In the genomic region with DNA sequence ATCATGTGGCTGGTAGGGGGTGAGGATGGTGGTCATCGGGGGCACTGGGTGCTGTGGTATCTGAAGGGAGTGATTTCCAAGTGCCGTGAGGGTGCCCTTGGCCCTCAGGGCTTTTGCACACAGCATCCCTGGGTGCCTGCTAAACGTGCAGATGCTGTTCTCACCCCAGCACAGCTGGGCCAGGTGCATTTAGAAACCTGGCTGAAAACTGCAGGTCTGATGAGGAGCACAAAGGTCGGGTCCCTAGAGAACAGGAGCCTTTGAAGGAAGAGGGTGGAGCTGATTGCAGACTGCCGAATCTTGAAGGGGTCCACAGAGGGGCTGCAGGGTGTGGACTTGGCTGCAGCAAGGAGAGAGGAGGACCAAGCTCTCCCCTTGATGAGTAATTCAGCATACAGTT, we compare ENCODE assay signal across 13 cellular contexts. TPM values are rescaled to one million over a fixed set of nuclear protein-coding genes. Genes with fewer than 3 reads are reported as not detected.
A peak's percentile ranks its signal among the peaks of the same experiment; 100 is the strongest.
DNase-seq lines count a peak whose midpoint lies in the region; ATAC-seq and TF ChIP-seq lines count a peak whose summit lies in the region.
"Had no signal": no experiment of that assay in that cellular context is flagged by ENCODE, and none has a peak within 500 bp of the region (broad histone marks: within the 10 kb centered on the region; RNA-seq: fewer than 3 reads in every experiment).

No MANE protein-coding gene starts in this region.

- no peak for ATAC-seq in naive thymus-derived CD8-positive, alpha-beta T cell
- no peak for ATAC-seq in HG03342 (IDR thresholded peaks at IDR 0.05; ENCODE audit: unreplicated experiment)

- in situ Hi-C loops in GM13976 (cut with MboI; ENCODE audit: low sequenced_read_pairs, unreplicated experiment) = no loop called here

- H3K27me3 ChIP-seq in left ventricle myocardium inferior (ENCODE audit: low read depth) = no peaks in the 10 kb centered on the region

- H3K4me1 ChIP-seq in left ventricle myocardium inferior (peaks cover 100% of the 10 kb centered on the region), urinary bladder (ENCODE audit: insufficient read depth) (no peaks in the 10 kb centered on the region)

- no peaks in the 10 kb centered on the region for H3K9me3 ChIP-seq in left ventricle myocardium inferior (replicated peaks)
- H3K9me3 ChIP-seq: spleen had no signal

- peak overlapping the region in 8 of 10 donors; percentile 30 to 70 (median 40) for H3K4me3 Mint-ChIP-seq in naive thymus-derived CD8-positive, alpha-beta T cell
- H3K4me3 Mint-ChIP-seq in activated T-helper 1 cell treated with anti-CD3 and anti-CD28 coated beads, Interleukin-12 subunit alpha, Interleukin-12 subunit beta, Interleukin-2, Interleukin-4 antibody, amounts not matched to agents 30 ng/mL and 10 ng/mL and 1 ng/mL, durations not matched to agents 14 hours and 24 hours and 36 hours = no peak overlapping the region

- DNase-seq in left ventricle myocardium inferior (no peak), cardiac septum (ENCODE audit: low spot score) (no peak), GM13976 (ENCODE audit: low spot score) (no peak)
- DNase-seq in naive thymus-derived CD8-positive, alpha-beta T cell = no peak
- no peak for DNase-seq in activated T-helper 1 cell treated with anti-CD3 and anti-CD28 coated beads, Interleukin-12 subunit alpha, Interleukin-12 subunit beta, Interleukin-2, Interleukin-4 antibody, amounts not matched to agents 30 ng/mL and 10 ng/mL and 1 ng/mL, durations not matched to agents 14 hours and 24 hours and 36 hours (ENCODE audit: low spot score)
- DNase-seq: activated gamma-delta T cell treated with Interleukin-2 at 50 U/mL for 16 hours, DMS79 treated with DMSO at 0.1 percent for 48 hours, SIG-M5, T-helper 9 cell had no signal

- H3K4me3 ChIP-seq in left ventricle myocardium inferior (no peak overlapping the region), urinary bladder (ENCODE audit: low read depth, low read length) (no peak overlapping the region)
- H3K4me3 ChIP-seq: spleen had no signal

- POLR2A ChIA-PET in naive thymus-derived CD8-positive, alpha-beta T cell (lab: Charles Lee) = no interaction called here

- peak overlapping the region; percentile 74 for H3K27ac ChIP-seq in left ventricle myocardium inferior (replicated peaks)
- peak overlapping the region; percentile 17 for H3K27ac ChIP-seq in angular gyrus (ENCODE audit: low read depth, low read length)
- peak overlapping the region; percentile 3 for H3K27ac ChIP-seq in urinary bladder (ENCODE audit: low read depth)

- no peaks in the 10 kb centered on the region for H3K27me3 Mint-ChIP-seq in naive thymus-derived CD8-positive, alpha-beta T cell
- H3K27me3 Mint-ChIP-seq in activated T-helper 1 cell treated with anti-CD3 and anti-CD28 coated beads, Interleukin-12 subunit alpha, Interleukin-12 subunit beta, Interleukin-2, Interleukin-4 antibody, amounts not matched to agents 30 ng/mL and 10 ng/mL and 1 ng/mL, durations not matched to agents 14 hours and 24 hours and 36 hours (ENCODE audit: insufficient read depth) = no peaks in the 10 kb centered on the region

- intact Hi-C loops in left ventricle myocardium inferior (cut with micrococcal nuclease) = no loop called here
- intact Hi-C loops in cardiac septum (cut with DNase I) = no loop called here
- intact Hi-C loops in activated T-helper 1 cell treated with anti-CD3 and anti-CD28 coated beads, Interleukin-12 subunit alpha, Interleukin-12 subunit beta, Interleukin-2, Interleukin-4 antibody, amounts not matched to agents 30 ng/mL and 10 ng/mL and 1 ng/mL, durations not matched to agents 14 hours and 24 hours and 36 hours (cut with micrococcal nuclease) = no loop called here

- 65% methylated on average over 5 of the region's 5 CpGs for WGBS in urinary bladder

- TF ChIP-seq CTCF in left ventricle myocardium inferior (IDR thresholded peaks at IDR 0.05; ENCODE audit: borderline replicate concordance) (no peak), GM13976 (IDR thresholded peaks at IDR 0.05; ENCODE audit: borderline replicate concordance, control extremely low read depth, extremely low read depth, insufficient read depth, missing control alignments) (no peak)

- no peaks in the 10 kb centered on the region for H3K9me3 Mint-ChIP-seq in naive thymus-derived CD8-positive, alpha-beta T cell
- H3K9me3 Mint-ChIP-seq in activated T-helper 1 cell treated with anti-CD3 and anti-CD28 coated beads, Interleukin-12 subunit alpha, Interleukin-12 subunit beta, Interleukin-2, Interleukin-4 antibody, amounts not matched to agents 30 ng/mL and 10 ng/mL and 1 ng/mL, durations not matched to agents 14 hours and 24 hours and 36 hours = no peaks in the 10 kb centered on the region

- H3K36me3 ChIP-seq in left ventricle myocardium inferior = no peaks in the 10 kb centered on the region
- H3K36me3 ChIP-seq in urinary bladder (ENCODE audit: insufficient read depth) = no peaks in the 10 kb centered on the region
- H3K36me3 ChIP-seq: spleen had no signal

- H3K4me1 Mint-ChIP-seq in naive thymus-derived CD8-positive, alpha-beta T cell = peaks cover 41 to 86% (median 72%) of the 10 kb centered on the region in 4 donors
- H3K4me1 Mint-ChIP-seq in activated T-helper 1 cell treated with anti-CD3 and anti-CD28 coated beads, Interleukin-12 subunit alpha, Interleukin-12 subunit beta, Interleukin-2, Interleukin-4 antibody, amounts not matched to agents 30 ng/mL and 10 ng/mL and 1 ng/mL, durations not matched to agents 14 hours and 24 hours and 36 hours (ENCODE audit: low read depth) = no peaks in the 10 kb centered on the region

- H3K36me3 Mint-ChIP-seq in naive thymus-derived CD8-positive, alpha-beta T cell = no peaks in the 10 kb centered on the region
- H3K36me3 Mint-ChIP-seq in activated T-helper 1 cell treated with anti-CD3 and anti-CD28 coated beads, Interleukin-12 subunit alpha, Interleukin-12 subunit beta, Interleukin-2, Interleukin-4 antibody, amounts not matched to agents 30 ng/mL and 10 ng/mL and 1 ng/mL, durations not matched to agents 14 hours and 24 hours and 36 hours (ENCODE audit: low read depth) = no peaks in the 10 kb centered on the region

- H3K27ac Mint-ChIP-seq in naive thymus-derived CD8-positive, alpha-beta T cell = peak overlapping the region in 9 of 10 donors; percentile 54 to 83 (median 77)
- H3K27ac Mint-ChIP-seq in activated T-helper 1 cell treated with anti-CD3 and anti-CD28 coated beads, Interleukin-12 subunit alpha, Interleukin-12 subunit beta, Interleukin-2, Interleukin-4 antibody, amounts not matched to agents 30 ng/mL and 10 ng/mL and 1 ng/mL, durations not matched to agents 14 hours and 24 hours and 36 hours = no peak overlapping the region

RNA-seq across cellular contexts. Expression of a gene that starts 32.0 kb away (rescaled TPM):
- total RNA-seq in left ventricle myocardium inferior = 55.9 TPM
- total RNA-seq in cardiac septum = 40.7 TPM
- total RNA-seq in naive thymus-derived CD8-positive, alpha-beta T cell = 10 to 100 TPM; 11.2 to 11.6 TPM
- 1 to 10 TPM; 1.4 to 2.7 (median 2.6) TPM for polyA plus RNA-seq in naive thymus-derived CD8-positive, alpha-beta T cell
- 30.2 TPM for total RNA-seq in urinary bladder
- 54.6 TPM for polyA plus RNA-seq in urinary bladder
- total RNA-seq in activated T-helper 1 cell treated with anti-CD3 and anti-CD28 coated beads, Interleukin-12 subunit alpha, Interleukin-12 subunit beta, Interleukin-2, Interleukin-4 antibody, amounts not matched to agents 30 ng/mL and 10 ng/mL and 1 ng/mL, durations not matched to agents 14 hours and 24 hours and 36 hours = 67.6 and 67.8 TPM in 2 replicates

Comparison
In these comparisons a context has a peak if more than half of its experiments do, and no peak if none do; other contexts are left out.
1. H3K27ac ChIP-seq: peak in every context shown above with its lines; median percentile 74 in left ventricle myocardium inferior; 17 in angular gyrus; 3 in urinary bladder.